Comparison of ENCODE assay signal across 9 cellular contexts in genomic region chr16:23496826-23497542, GRCh38. TPM values are rescaled to one million over a fixed set of nuclear protein-coding genes. Genes with fewer than 3 reads are reported as not detected.
DNase-seq lines count a peak whose midpoint lies in the region; ATAC-seq and TF ChIP-seq lines count a peak whose summit lies in the region.
"Had no signal": no experiment of that assay in that cellular context is flagged by ENCODE, and none has a peak within 500 bp of the region (broad histone marks: within the 10 kb centered on the region; RNA-seq: fewer than 3 reads in every experiment).

No MANE protein-coding gene starts in this region.

- intact Hi-C loops in testis (cut with DNase I; ENCODE audit: low total_unique reads), result no loop called here

- peaks cover 33 to 57% (median 37%) of the 10 kb centered on the region in 3 donors for H3K4me1 Mint-ChIP-seq in CD8-positive, alpha-beta memory T cell
- H3K4me1 Mint-ChIP-seq in T-helper 17 cell, result peaks cover 20% of the 10 kb centered on the region
- peaks cover 26% of the 10 kb centered on the region for H3K4me1 Mint-ChIP-seq in osteocyte (ENCODE audit: unreplicated experiment)

- no peaks in the 10 kb centered on the region for H3K27me3 Mint-ChIP-seq in CD8-positive, alpha-beta memory T cell
- H3K27me3 Mint-ChIP-seq in T-helper 17 cell (no peaks in the 10 kb centered on the region), osteocyte (ENCODE audit: unreplicated experiment) (no peaks in the 10 kb centered on the region)

- H3K4me3 ChIP-seq in CD8-positive, alpha-beta memory T cell (ENCODE audit: low read length), result no peak overlapping the region
- no peak overlapping the region for H3K4me3 ChIP-seq in testis

- no peak overlapping the region for H3K4me3 Mint-ChIP-seq in CD8-positive, alpha-beta memory T cell
- no peak overlapping the region for H3K4me3 Mint-ChIP-seq in T-helper 17 cell
- no peak overlapping the region for H3K4me3 Mint-ChIP-seq in osteocyte (ENCODE audit: unreplicated experiment)

- H3K9me3 Mint-ChIP-seq in CD8-positive, alpha-beta memory T cell, result no peaks in the 10 kb centered on the region
- H3K9me3 Mint-ChIP-seq in osteocyte (ENCODE audit: unreplicated experiment), result no peaks in the 10 kb centered on the region

- H3K36me3 ChIP-seq in CD8-positive, alpha-beta memory T cell (ENCODE audit: insufficient read depth, low read length), result peaks cover 34% of the 10 kb centered on the region
- no peaks in the 10 kb centered on the region for H3K36me3 ChIP-seq in testis (ENCODE audit: low read depth, missing control alignments)

- ATAC-seq in T-helper 17 cell, result no peak
- no peak for ATAC-seq in HG03520 (IDR thresholded peaks at IDR 0.05; ENCODE audit: unreplicated experiment)
- no peak for ATAC-seq in GM18858 (IDR thresholded peaks at IDR 0.05; ENCODE audit: unreplicated experiment)
- no peak for ATAC-seq in HG03135 (IDR thresholded peaks at IDR 0.05; ENCODE audit: unreplicated experiment)

- no peak overlapping the region for H3K27ac ChIP-seq in CD8-positive, alpha-beta memory T cell (ENCODE audit: low read depth, low read length)
- no peak overlapping the region for H3K27ac ChIP-seq in testis

- 62 to 63% methylated on average over 12 of the region's 12 CpGs for WGBS in testis, 2 donors

- DNase-seq in CD8-positive, alpha-beta memory T cell, result no peak
- DNase-seq in T-helper 17 cell (no peak), fibroblast of peridontal ligament (ENCODE audit: extremely low read depth) (peak; percentile 23), osteocyte (ENCODE audit: extremely low spot score, unreplicated experiment) (no peak), testis (no peak)
- DNase-seq: activated CD4-positive, alpha-beta T cell treated with anti-CD3 and anti-CD28 coated beads, Interleukin-2, amount 50 U/mL, for 48 hours had no signal

- TF ChIP-seq CTCF in osteocyte (IDR thresholded peaks at IDR 0.05), result no peak
- TF ChIP-seq CTCF in testis (IDR thresholded peaks at IDR 0.05), result no peak

- peaks cover 6% of the 10 kb centered on the region for H3K4me1 ChIP-seq in CD8-positive, alpha-beta memory T cell (ENCODE audit: insufficient read depth, low read length)
- H3K4me1 ChIP-seq in testis, result no peaks in the 10 kb centered on the region

- no peaks in the 10 kb centered on the region for H3K9me3 ChIP-seq in CD8-positive, alpha-beta memory T cell (ENCODE audit: low read length)
- no peaks in the 10 kb centered on the region for H3K9me3 ChIP-seq in T-helper 17 cell (ENCODE audit: control insufficient read depth, low read length, poor library complexity, severe bottlenecking)
- H3K9me3 ChIP-seq in testis, result no peaks in the 10 kb centered on the region

- POLR2A ChIA-PET in CD8-positive, alpha-beta memory T cell (lab: Charles Lee), result no interaction called here

- H3K27me3 ChIP-seq in CD8-positive, alpha-beta memory T cell (ENCODE audit: insufficient read depth, low read length, poor library complexity, severe bottlenecking), result no peaks in the 10 kb centered on the region
- H3K27me3 ChIP-seq in testis, result no peaks in the 10 kb centered on the region

- no peak for TF ChIP-seq POLR2A in testis (IDR thresholded peaks at IDR 0.05)

- CTCF ChIA-PET in CD8-positive, alpha-beta memory T cell (lab: Charles Lee), result interaction anchor here (0.7 to 1.2 kb wide), 3 partner anchors 14 to 61 kb away, joined by 3 to 4 read pairs (median 3); no protein-coding TSS in a partner anchor

- peak overlapping the region in 5 of 8 donors; percentile 7 to 56 (median 21) for H3K27ac Mint-ChIP-seq in CD8-positive, alpha-beta memory T cell
- H3K27ac Mint-ChIP-seq in T-helper 17 cell (peak overlapping the region; percentile 88), osteocyte (ENCODE audit: unreplicated experiment) (peak overlapping the region; percentile 58)

- peaks cover 6 to 76% (median 18%) of the 10 kb centered on the region in 3 donors for H3K36me3 Mint-ChIP-seq in CD8-positive, alpha-beta memory T cell
- H3K36me3 Mint-ChIP-seq in T-helper 17 cell (ENCODE audit: low read depth) (peaks cover 3% of the 10 kb centered on the region), osteocyte (ENCODE audit: unreplicated experiment) (peaks cover 15% of the 10 kb centered on the region)

RNA-seq across cellular contexts. Expression of gene GGA2, which starts 13.3 kb away (rescaled TPM):
- total RNA-seq in CD8-positive, alpha-beta memory T cell, result 10 to 100 TPM; 63.5 to 70.1 TPM
- polyA plus RNA-seq in CD8-positive, alpha-beta memory T cell, result 52.3 TPM
- total RNA-seq in T-helper 17 cell, result 100 to 1,000 TPM; 116 to 117 TPM
- 59.7 and 64.6 TPM in 2 replicates for total RNA-seq in osteocyte
- 10 to 100 TPM; 60.6 to 71.9 TPM for total RNA-seq in testis
- polyA plus RNA-seq in testis (ENCODE audit: insufficient read depth, low read depth, low replicate concordance), result 47.2 TPM

RNA-seq across cellular contexts. Expression of gene COG7, which starts 44.0 kb away (rescaled TPM):
- 10 to 100 TPM; 15.8 to 17.9 TPM for total RNA-seq in CD8-positive, alpha-beta memory T cell
- 13.9 TPM for polyA plus RNA-seq in CD8-positive, alpha-beta memory T cell
- 10 to 100 TPM; 16.9 to 17.1 TPM for total RNA-seq in T-helper 17 cell
- 25.4 and 26.1 TPM in 2 replicates for total RNA-seq in osteocyte
- 10 to 100 TPM; 35.1 to 40.7 TPM for total RNA-seq in testis
- 21.5 TPM for polyA plus RNA-seq in testis (ENCODE audit: insufficient read depth, low read depth, low replicate concordance)

Comparison
In these comparisons a context has a peak if more than half of its experiments do, and no peak if none do; other contexts are left out.
1. H3K27ac Mint-ChIP-seq: peak in every context shown above with its lines; median percentile 88 in T-helper 17 cell; 58 in osteocyte; 21 in CD8-positive, alpha-beta memory T cell.